In genomic region chr10:46367209-46367608, GRCh38 we compare ENCODE assay signal across 1 cellular context. TPM values are rescaled to one million over a fixed set of nuclear protein-coding genes. Genes with fewer than 3 reads are reported as not detected.
"Had no signal": no experiment of that assay in that cellular context is flagged by ENCODE, and none has a peak within 500 bp of the region (broad histone marks: within the 10 kb centered on the region; RNA-seq: fewer than 3 reads in every experiment).

No MANE protein-coding gene starts in this region.

RNA-seq across cellular contexts. Expression of gene ANXA8L1, which starts 8.4 kb away (rescaled TPM):
- total RNA-seq: G401 had no signal
